ENCODE assay signal across 19 cellular contexts in the genomic region with DNA sequence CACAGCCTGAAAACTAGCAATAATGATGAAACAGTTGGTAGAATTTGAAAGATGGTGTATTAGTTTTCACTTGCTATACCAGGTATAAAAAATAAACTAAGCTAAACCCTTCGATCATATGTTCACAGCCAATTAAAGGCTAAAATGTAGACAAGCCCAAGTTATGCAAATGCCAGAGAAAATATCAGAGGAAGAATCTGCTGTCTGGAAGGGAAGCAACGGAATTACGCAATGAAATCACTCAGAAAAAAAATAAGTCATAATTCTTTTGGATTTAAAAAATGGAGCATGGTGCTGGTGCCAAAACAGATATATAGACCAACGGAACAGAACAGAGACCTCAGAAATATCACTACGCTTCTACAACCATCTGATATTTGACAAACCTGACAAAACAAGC.
DNase-seq lines count a peak whose midpoint lies in the region; ATAC-seq and TF ChIP-seq lines count a peak whose summit lies in the region.
"Had no signal": no experiment of that assay in that cellular context is flagged by ENCODE, and none has a peak within 500 bp of the region (broad histone marks: within the 10 kb centered on the region; RNA-seq: fewer than 3 reads in every experiment).

No MANE protein-coding gene starts in this region.

- in situ Hi-C loops in Panc1 (cut with HindIII; ENCODE audit: low pct_unique_long_range_greater_than_20kb, low sequenced_read_pairs), result no loop called here

- ATAC-seq in Panc1, result no peak

- peak overlapping the region; percentile 58; the same call in 1 of the 2 replicates for H3K27ac ChIP-seq in Panc1 (ENCODE audit: low read length)
- H3K27ac ChIP-seq: 22Rv1 had no signal

- no peaks in the 10 kb centered on the region for H3K36me3 ChIP-seq in Panc1 (ENCODE audit: control insufficient read depth, insufficient read depth, low read length)
- H3K36me3 ChIP-seq: BE2C had no signal

- CTCF ChIA-PET in Panc1 (lab: Charles Lee), result no interaction called here

- no peaks in the 10 kb centered on the region for H3K27me3 ChIP-seq in Panc1 (ENCODE audit: control insufficient read depth, insufficient read depth, low read length)
- H3K27me3 ChIP-seq: BE2C had no signal

- H3K4me3 ChIP-seq in Panc1 (ENCODE audit: low read depth in 2 of 2, low read length in 2 of 2), result no peak overlapping the region

- H3K4me1 ChIP-seq in Panc1 (ENCODE audit: control insufficient read depth, insufficient read depth, low read length), result peaks cover 18% of the 10 kb centered on the region

- intact Hi-C loops in Panc1 (cut with micrococcal nuclease; ENCODE audit: unreplicated experiment), result no loop called here

- POLR2A ChIA-PET in Panc1 (lab: Charles Lee), result no interaction called here

- no peaks in the 10 kb centered on the region; the same call in 1 of the 2 replicates for H3K9me3 ChIP-seq in Panc1 (ENCODE audit: control insufficient read depth, insufficient read depth, low read depth, low read length)
- H3K9me3 ChIP-seq: BE2C had no signal

- BruUV-seq in Panc1 (replicated peaks; lab: Mats Ljungman, UMichigan), result no TSS peak

- TF ChIP-seq CTCF in Panc1 (IDR thresholded peaks at IDR 0.05), result no peak

- DNase-seq in NOMO-1 treated with DMSO at 0.1 percent for 48 hours (lab: John Stamatoyannopoulos, UW; ENCODE audit: unreplicated experiment) (peak; percentile 21), NOMO-1 (lab: John Stamatoyannopoulos, UW; ENCODE audit: unreplicated experiment in 2 of 2) (no peak), Panc1 (ENCODE audit: low read depth, low spot score) (no peak), fibroblast of gingiva (ENCODE audit: low read depth) (peak; percentile 6), NCI-H128 (lab: John Stamatoyannopoulos, UW; ENCODE audit: unreplicated experiment) (no peak), DMS53 (lab: John Stamatoyannopoulos, UW) (no peak), SKM-1 (lab: John Stamatoyannopoulos, UW; ENCODE audit: unreplicated experiment) (no peak)
- DNase-seq in activated effector memory CD4-positive, alpha-beta T cell treated with Interleukin-2 at 50 U/mL for 16 hours, result no peak
- DNase-seq: BE2C; CD4-positive, alpha-beta memory T cell; DMS153; EL; GOT3; NCI-H1092; NCI-H2081; NCI-H748 treated with DMSO at 0.1 percent for 48 hours; RPMI8226; SHP77 treated with DMSO at 0.1 percent for 48 hours had no signal

Comparison
In these comparisons a context has a peak if more than half of its experiments do, and no peak if none do; other contexts are left out.
1. DNase-seq: peak in NOMO-1 treated with DMSO at 0.1 percent for 48 hours (single experiment) and fibroblast of gingiva (single experiment); none in NOMO-1 (0 of 2), Panc1 (single experiment), NCI-H128 (single experiment), activated effector memory CD4-positive, alpha-beta T cell treated with Interleukin-2 at 50 U/mL for 16 hours (single experiment), DMS53 (single experiment) and SKM-1 (single experiment).